In genomic region chr7:78218051-78218450, GRCh38 we compare ENCODE assay signal across 19 cellular contexts.
"Had no signal": no experiment of that assay in that cellular context is flagged by ENCODE, and none has a peak within 500 bp of the region (broad histone marks: within the 10 kb centered on the region; RNA-seq: fewer than 3 reads in every experiment).

No MANE protein-coding gene starts in this region.

- H3K27ac ChIP-seq: body of pancreas, coronary artery, transverse colon had no signal

- H3K36me3 ChIP-seq: transverse colon had no signal

- H3K4me2 ChIP-seq: smooth muscle cell had no signal

- H3K27me3 ChIP-seq: body of pancreas, transverse colon had no signal

- H3K4me3 ChIP-seq: body of pancreas, coronary artery, smooth muscle cell, transverse colon had no signal

- ATAC-seq: activated CD8-positive, alpha-beta T cell treated with anti-CD3 and anti-CD28 coated beads, Interleukin-2, amount 10 ng/mL, durations not matched to agents 7 days and 5 days; body of pancreas; right cardiac atrium had no signal

- DNase-seq: activated B cell treated with CpG ODN at 0.5 μM for 24 hours; activated CD4-positive, alpha-beta T cell treated with anti-CD3 and anti-CD28 coated beads, Interleukin-2, amount 10 ng/mL, durations not matched to agents 24 days and 14 days; activated CD8-positive, alpha-beta memory T cell treated with anti-CD3 and anti-CD28 coated beads, Interleukin-2, amount 50 U/mL, for 4 hours; activated CD8-positive, alpha-beta T cell treated with anti-CD3 and anti-CD28 coated beads, Interleukin-2, amount 10 ng/mL, durations not matched to agents 7 days and 5 days; activated gamma-delta T cell treated with Interleukin-2 at 50 U/mL for 16 hours; amniotic stem cell; body of pancreas; central memory CD4-positive, alpha-beta T cell; effector CD4-positive, alpha-beta T cell; hypothalamus; kidney glomerular epithelial cell; right cardiac atrium; stimulated activated CD4-positive, alpha-beta T cell treated with anti-CD3 and anti-CD28 coated beads, Interleukin-4, amount 100 ng/mL, for 4 hours; stimulated activated CD8-positive, alpha-beta memory T cell treated with anti-CD3 and anti-CD28 coated beads, Interleukin-4, amount 100 ng/mL, for 48 hours; stimulated activated naive CD4-positive, alpha-beta T cell treated with Interleukin-2 at 50 U/mL for 16 hours; T-helper 2 cell; transverse colon had no signal

- H3K9me3 ChIP-seq: body of pancreas, transverse colon had no signal
